ENCODE assay signal across 1 cellular context in the genomic region with DNA sequence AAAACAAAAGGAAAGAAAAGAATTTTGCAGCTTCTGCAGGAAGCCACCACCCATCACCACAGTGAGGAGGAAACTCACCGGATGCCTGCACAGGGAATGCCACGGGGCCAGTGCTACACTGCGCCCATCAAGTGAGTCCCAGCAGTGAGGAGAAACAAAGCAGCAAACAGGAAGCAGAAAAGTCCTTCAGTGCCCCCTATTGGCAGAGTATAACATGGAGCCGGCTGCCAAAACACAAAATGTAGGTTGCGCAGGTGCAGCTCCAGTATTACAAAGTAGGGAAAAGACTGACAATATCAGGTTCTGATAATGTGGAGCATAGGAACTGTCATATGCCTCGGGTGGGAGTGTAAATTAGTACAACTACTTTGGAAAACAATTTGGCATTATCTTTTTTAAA.
TF ChIP-seq lines count a peak whose summit lies in the region.

No MANE protein-coding gene starts in this region.

TF ChIP-seq in WTC11, 78 proteins besides CTCF, POLR2A, EP300 and RAD21 (continued from another document):
- TF ChIP-seq, protein P1, sequence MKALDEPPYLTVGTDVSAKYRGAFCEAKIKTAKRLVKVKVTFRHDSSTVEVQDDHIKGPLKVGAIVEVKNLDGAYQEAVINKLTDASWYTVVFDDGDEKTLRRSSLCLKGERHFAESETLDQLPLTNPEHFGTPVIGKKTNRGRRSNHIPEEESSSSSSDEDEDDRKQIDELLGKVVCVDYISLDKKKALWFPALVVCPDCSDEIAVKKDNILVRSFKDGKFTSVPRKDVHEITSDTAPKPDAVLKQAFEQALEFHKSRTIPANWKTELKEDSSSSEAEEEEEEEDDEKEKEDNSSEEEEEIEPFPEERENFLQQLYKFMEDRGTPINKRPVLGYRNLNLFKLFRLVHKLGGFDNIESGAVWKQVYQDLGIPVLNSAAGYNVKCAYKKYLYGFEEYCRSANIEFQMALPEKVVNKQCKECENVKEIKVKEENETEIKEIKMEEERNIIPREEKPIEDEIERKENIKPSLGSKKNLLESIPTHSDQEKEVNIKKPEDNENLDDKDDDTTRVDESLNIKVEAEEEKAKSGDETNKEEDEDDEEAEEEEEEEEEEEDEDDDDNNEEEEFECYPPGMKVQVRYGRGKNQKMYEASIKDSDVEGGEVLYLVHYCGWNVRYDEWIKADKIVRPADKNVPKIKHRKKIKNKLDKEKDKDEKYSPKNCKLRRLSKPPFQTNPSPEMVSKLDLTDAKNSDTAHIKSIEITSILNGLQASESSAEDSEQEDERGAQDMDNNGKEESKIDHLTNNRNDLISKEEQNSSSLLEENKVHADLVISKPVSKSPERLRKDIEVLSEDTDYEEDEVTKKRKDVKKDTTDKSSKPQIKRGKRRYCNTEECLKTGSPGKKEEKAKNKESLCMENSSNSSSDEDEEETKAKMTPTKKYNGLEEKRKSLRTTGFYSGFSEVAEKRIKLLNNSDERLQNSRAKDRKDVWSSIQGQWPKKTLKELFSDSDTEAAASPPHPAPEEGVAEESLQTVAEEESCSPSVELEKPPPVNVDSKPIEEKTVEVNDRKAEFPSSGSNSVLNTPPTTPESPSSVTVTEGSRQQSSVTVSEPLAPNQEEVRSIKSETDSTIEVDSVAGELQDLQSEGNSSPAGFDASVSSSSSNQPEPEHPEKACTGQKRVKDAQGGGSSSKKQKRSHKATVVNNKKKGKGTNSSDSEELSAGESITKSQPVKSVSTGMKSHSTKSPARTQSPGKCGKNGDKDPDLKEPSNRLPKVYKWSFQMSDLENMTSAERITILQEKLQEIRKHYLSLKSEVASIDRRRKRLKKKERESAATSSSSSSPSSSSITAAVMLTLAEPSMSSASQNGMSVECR (CRISPR knock-in tag; IDR thresholded peaks at IDR 0.05; ENCODE audit: borderline replicate concordance): no peak
- TF ChIP-seq IRF2 (CRISPR knock-in tag; IDR thresholded peaks at IDR 0.05; ENCODE audit: borderline replicate concordance, low read depth) (no peak), ZNF671 (CRISPR knock-in tag; IDR thresholded peaks at IDR 0.05) (no peak), SMAD4 (CRISPR knock-in tag; IDR thresholded peaks at IDR 0.05) (no peak)
- TF ChIP-seq, protein P2, sequence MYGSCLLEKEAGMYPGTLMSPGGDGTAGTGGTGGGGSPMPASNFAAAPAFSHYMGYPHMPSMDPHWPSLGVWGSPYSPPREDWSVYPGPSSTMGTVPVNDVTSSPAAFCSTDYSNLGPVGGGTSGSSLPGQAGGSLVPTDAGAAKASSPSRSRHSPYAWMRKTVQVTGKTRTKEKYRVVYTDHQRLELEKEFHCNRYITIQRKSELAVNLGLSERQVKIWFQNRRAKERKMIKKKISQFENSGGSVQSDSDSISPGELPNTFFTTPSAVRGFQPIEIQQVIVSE (CRISPR knock-in tag; IDR thresholded peaks at IDR 0.05; ENCODE audit: borderline replicate concordance): no peak
TF ChIP-seq in WTC11: peak in this region for 0.
